Comparison of ENCODE assay signal across 12 cellular contexts in the genomic region with DNA sequence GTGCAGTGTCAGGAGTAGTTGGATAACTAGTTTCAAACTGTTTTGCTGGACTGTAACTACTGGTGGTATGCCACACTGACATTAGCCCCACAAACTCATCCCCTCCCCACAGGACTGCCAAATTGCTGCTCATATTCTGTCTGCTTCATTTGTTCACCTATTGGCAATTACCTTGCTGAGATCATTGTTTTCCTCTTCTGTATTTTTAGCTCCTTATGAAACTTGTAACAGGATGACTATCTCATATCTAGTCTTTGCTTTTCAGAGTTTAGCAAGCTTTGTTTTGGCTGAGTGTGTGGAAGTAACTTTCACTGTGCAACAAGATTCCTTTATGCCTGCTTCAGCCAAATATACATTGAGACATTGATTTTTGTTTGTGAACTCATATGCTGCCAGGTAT.
DNase-seq lines count a peak whose midpoint lies in the region; ATAC-seq, FAIRE-seq and TF ChIP-seq lines count a peak whose summit lies in the region.
"Had no signal": no experiment of that assay in that cellular context is flagged by ENCODE, and none has a peak within 500 bp of the region (broad histone marks: within the 10 kb centered on the region; RNA-seq: fewer than 3 reads in every experiment).

No MANE protein-coding gene starts in this region.

- H3K36me3 Mint-ChIP-seq in stimulated activated memory B cell treated with anti-CD40 and anti-IgM and Interleukin-4, amounts not matched to agents 10 μg/mL and 1 μg/mL and 100 μg/mL, for 72 hours = no peaks in the 10 kb centered on the region

- no peak overlapping the region for H3K4ac ChIP-seq in H1 (replicated peaks; ENCODE audit: insufficient read length, low read depth, low read length)

- H3K4me1 Mint-ChIP-seq in stimulated activated memory B cell treated with anti-CD40 and anti-IgM and Interleukin-4, amounts not matched to agents 10 μg/mL and 1 μg/mL and 100 μg/mL, for 72 hours = peaks cover 16% of the 10 kb centered on the region

- peak; percentile 68 for ATAC-seq in GM18519 (IDR thresholded peaks at IDR 0.05; ENCODE audit: low FRiP score, unreplicated experiment)
- peak; percentile 45 for ATAC-seq in HG02852 (IDR thresholded peaks at IDR 0.05; ENCODE audit: unreplicated experiment)
- no peak for ATAC-seq in GM19467 (IDR thresholded peaks at IDR 0.05; ENCODE audit: unreplicated experiment)
- ATAC-seq in stimulated activated memory B cell treated with anti-CD40 and anti-IgM and Interleukin-4, amounts not matched to agents 10 μg/mL and 1 μg/mL and 100 μg/mL, for 72 hours = no peak

- TF ChIP-seq CTCF in H1 (IDR thresholded peaks at IDR 0.05; ENCODE audit: control extremely low read depth in 1 of 3, insufficient read depth in 1 of 3, low read depth in 1 of 3, low read length in 3 of 3) = no peak

- no peak overlapping the region for H4K5ac ChIP-seq in H1 (ENCODE audit: insufficient read length, low read depth, low read length)

- H3K27me3 ChIP-seq in H1 (replicated peaks in 1 of 4; ENCODE audit: control insufficient read depth in 3 of 4, extremely low read depth in 1 of 4, insufficient read depth in 3 of 4, low read length in 3 of 4) = no peaks in the 10 kb centered on the region
- H3K27me3 ChIP-seq in skeletal muscle tissue (ENCODE audit: control insufficient read depth in 3 of 3, insufficient read depth in 3 of 3, low read length in 3 of 3) = no peaks in the 10 kb centered on the region

- no peak for TF ChIP-seq POLR2A in H1 (IDR thresholded peaks at IDR 0.05; ENCODE audit: control extremely low read depth in 1 of 2, low read depth in 2 of 2, low read length in 2 of 2)

- H3K36me3 ChIP-seq in H1 (ENCODE audit: control insufficient read depth in 2 of 4, insufficient read depth in 4 of 4, low read length in 3 of 4) = no peaks in the 10 kb centered on the region
- H3K36me3 ChIP-seq in skeletal muscle tissue (ENCODE audit: control insufficient read depth in 3 of 3, insufficient read depth in 3 of 3, low read length in 3 of 3) = no peaks in the 10 kb centered on the region

- no peaks in the 10 kb centered on the region for H3K9me3 Mint-ChIP-seq in stimulated activated memory B cell treated with anti-CD40 and anti-IgM and Interleukin-4, amounts not matched to agents 10 μg/mL and 1 μg/mL and 100 μg/mL, for 72 hours
- H3K9me3 Mint-ChIP-seq: nephron progenitor cell had no signal

- no peak overlapping the region for H3K56ac ChIP-seq in H1 (replicated peaks; ENCODE audit: insufficient read length, low read depth, low read length)

- H2BK12ac ChIP-seq in H1 (ENCODE audit: low read depth, low read length) = peak overlapping the region; percentile 2; the same call in 1 of the 2 replicates

- no peaks in the 10 kb centered on the region for H4K20me1 ChIP-seq in H1 (replicated peaks in 1 of 2; ENCODE audit: control insufficient read depth in 1 of 2, insufficient read depth in 2 of 2, low read length in 2 of 2)

- no peaks in the 10 kb centered on the region for H3K9me3 ChIP-seq in H1 (ENCODE audit: insufficient read depth in 2 of 2, low read depth in 1 of 2, low read length in 1 of 2)
- no peaks in the 10 kb centered on the region for H3K9me3 ChIP-seq in skeletal muscle tissue (ENCODE audit: control insufficient read depth in 3 of 3, low read length in 3 of 3)

- H3K79me2 ChIP-seq in H1 (ENCODE audit: control insufficient read depth in 1 of 2, insufficient read depth in 2 of 2, low read length in 2 of 2) = no peaks in the 10 kb centered on the region

- no peak overlapping the region for H2AFZ ChIP-seq in H1 (ENCODE audit: low read length)

- no peak overlapping the region for H3K27ac ChIP-seq in H1 (ENCODE audit: low read depth, low read length)
- peak overlapping the region; percentile 83 for H3K27ac ChIP-seq in skeletal muscle tissue (ENCODE audit: low read depth, low read length)

- H3K14ac ChIP-seq in H1 (ENCODE audit: insufficient read length) = no peak overlapping the region

- no peak overlapping the region for H3K23ac ChIP-seq in H1 (ENCODE audit: insufficient read length)

- TF ChIP-seq RAD21 in H1 (IDR thresholded peaks at IDR 0.05 in 1 of 2, conservative IDR thresholded peaks at IDR 0.05 in 1 of 2; ENCODE audit: low read depth in 2 of 2, low read length in 2 of 2) = no peak

- CTCF ChIA-PET in H1 (lab: Charles Lee; ENCODE audit: partially characterized antibody) = interaction anchor here (0.5 to 1.3 kb wide), 4 partner anchors 12 to 181 kb away, joined by 3 to 6 read pairs (median 3); no protein-coding TSS in a partner anchor

- H4K8ac ChIP-seq in H1 (ENCODE audit: extremely low read depth, insufficient read depth, low read length) = no peak overlapping the region

- no peak for FAIRE-seq in H1 (lab: Jason Lieb, UNC)

- H3K4me1 ChIP-seq in H1 (replicated peaks in 1 of 4; ENCODE audit: control insufficient read depth in 3 of 4, insufficient read depth in 4 of 4, low read length in 3 of 4) (peaks cover 5 to 35% (median 30%) of the 10 kb centered on the region in 4 experiments), skeletal muscle tissue (ENCODE audit: control insufficient read depth in 3 of 3, insufficient read depth in 3 of 3, low read length in 3 of 3) (peaks cover 34 to 37% (median 36%) of the 10 kb centered on the region in 3 donors)

- H2BK20ac ChIP-seq in H1 (ENCODE audit: low read length) = no peak overlapping the region

- H2BK120ac ChIP-seq in H1 (replicated peaks; ENCODE audit: low read depth, low read length) = no peak overlapping the region

- no peak overlapping the region for H2BK5ac ChIP-seq in H1 (ENCODE audit: low read depth, low read length)

- peak overlapping the region in 1 of 2 experiments; percentile 29; a peak in 1 of 4 replicates for H3K4me2 ChIP-seq in H1 (ENCODE audit: insufficient read depth in 1 of 2, low read depth in 2 of 2, low read length in 2 of 2)

- POLR2A ChIA-PET in H1 (lab: Charles Lee; ENCODE audit: partially characterized antibody) = interaction anchor here (1.3 kb wide), 1 partner anchor 185 kb away, joined by 3 read pairs; no protein-coding TSS in a partner anchor

- H3K4me3 ChIP-seq in H1 (ENCODE audit: extremely low read depth in 1 of 4, insufficient read depth in 2 of 4, low read depth in 3 of 4, low read length in 4 of 4) (no peak overlapping the region), skeletal muscle tissue (ENCODE audit: low read length in 3 of 3) (peak overlapping the region in 1 of 3 donors; percentile 16)

- no peak overlapping the region for H3K9ac ChIP-seq in H1 (replicated peaks in 1 of 4; ENCODE audit: extremely low read depth in 1 of 4, low read depth in 3 of 4, low read length in 3 of 4)
- H3K9ac ChIP-seq in skeletal muscle tissue (ENCODE audit: low read depth in 1 of 3, low read length in 3 of 3) = no peak overlapping the region

- H3K4me3 Mint-ChIP-seq in stimulated activated memory B cell treated with anti-CD40 and anti-IgM and Interleukin-4, amounts not matched to agents 10 μg/mL and 1 μg/mL and 100 μg/mL, for 72 hours = no peak overlapping the region
- H3K4me3 Mint-ChIP-seq: nephron progenitor cell had no signal

- no peaks in the 10 kb centered on the region for H3K23me2 ChIP-seq in H1 (ENCODE audit: low read depth, low read length)

- no peaks in the 10 kb centered on the region for H3K79me1 ChIP-seq in H1 (ENCODE audit: low read depth, low read length)

- TF ChIP-seq EP300 in H1 (IDR thresholded peaks at IDR 0.05; ENCODE audit: borderline replicate concordance in 1 of 2, low read depth in 2 of 2, low read length in 2 of 2) = no peak

- H3K27me3 Mint-ChIP-seq in stimulated activated memory B cell treated with anti-CD40 and anti-IgM and Interleukin-4, amounts not matched to agents 10 μg/mL and 1 μg/mL and 100 μg/mL, for 72 hours = no peaks in the 10 kb centered on the region

- no peak overlapping the region for H2BK15ac ChIP-seq in H1 (ENCODE audit: low read length)

- H3K27ac Mint-ChIP-seq in stimulated activated memory B cell treated with anti-CD40 and anti-IgM and Interleukin-4, amounts not matched to agents 10 μg/mL and 1 μg/mL and 100 μg/mL, for 72 hours = no peak overlapping the region
- H3K27ac Mint-ChIP-seq: nephron progenitor cell had no signal

- DNase-seq in H1 (ENCODE audit: low read depth in 1 of 2, low spot score in 2 of 2) (no peak), nucleus accumbens (lab: John Stamatoyannopoulos, UW) (no peak), NCI-H2227 treated with DMSO at 0.1 percent for 48 hours (lab: John Stamatoyannopoulos, UW) (no peak)
- DNase-seq: activated CD4-positive, alpha-beta T cell treated with anti-CD3 and anti-CD28 coated beads, Interleukin-2, amount 50 U/mL, for 1 hour; COR-L47; NCI-H1694 treated with DMSO at 0.1 percent for 48 hours; nephron progenitor cell had no signal

- H2AK5ac ChIP-seq in H1 (ENCODE audit: low read depth, low read length) = no peak overlapping the region

- no peak overlapping the region; the same call in 1 of the 2 replicates for H3K18ac ChIP-seq in H1 (ENCODE audit: extremely low read depth, low read length)

- peak overlapping the region; percentile 3 for H4K91ac ChIP-seq in H1 (replicated peaks; ENCODE audit: insufficient read length, low read length)

TF ChIP-seq in H1, 55 proteins besides CTCF, POLR2A, EP300 and RAD21 (continues in another document):
- TF ChIP-seq ATF3 (IDR thresholded peaks at IDR 0.05; ENCODE audit: insufficient read depth, low read depth, low read length) (no peak), CREB1 (IDR thresholded peaks at IDR 0.05) (no peak), TCF12 (IDR thresholded peaks at IDR 0.05; ENCODE audit: low read depth, low read length) (no peak), PHF8 (conservative IDR thresholded peaks at IDR 0.05; ENCODE audit: low read depth, low read length) (no peak), TBP (IDR thresholded peaks at IDR 0.05; ENCODE audit: low read depth, low read length) (no peak)
- TF ChIP-seq, protein P1, sequence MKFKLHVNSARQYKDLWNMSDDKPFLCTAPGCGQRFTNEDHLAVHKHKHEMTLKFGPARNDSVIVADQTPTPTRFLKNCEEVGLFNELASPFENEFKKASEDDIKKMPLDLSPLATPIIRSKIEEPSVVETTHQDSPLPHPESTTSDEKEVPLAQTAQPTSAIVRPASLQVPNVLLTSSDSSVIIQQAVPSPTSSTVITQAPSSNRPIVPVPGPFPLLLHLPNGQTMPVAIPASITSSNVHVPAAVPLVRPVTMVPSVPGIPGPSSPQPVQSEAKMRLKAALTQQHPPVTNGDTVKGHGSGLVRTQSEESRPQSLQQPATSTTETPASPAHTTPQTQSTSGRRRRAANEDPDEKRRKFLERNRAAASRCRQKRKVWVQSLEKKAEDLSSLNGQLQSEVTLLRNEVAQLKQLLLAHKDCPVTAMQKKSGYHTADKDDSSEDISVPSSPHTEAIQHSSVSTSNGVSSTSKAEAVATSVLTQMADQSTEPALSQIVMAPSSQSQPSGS (IDR thresholded peaks at IDR 0.05; ENCODE audit: low read length) = no peak

Comparison
In these comparisons a context has a peak if more than half of its experiments do, and no peak if none do; other contexts are left out.
1. ATAC-seq: peak in GM18519 (single experiment) and HG02852 (single experiment); none in GM19467 (single experiment) and stimulated activated memory B cell treated with anti-CD40 and anti-IgM and Interleukin-4, amounts not matched to agents 10 μg/mL and 1 μg/mL and 100 μg/mL, for 72 hours (single experiment).